14 cellular contexts compared by ENCODE assay signal in the genomic region with DNA sequence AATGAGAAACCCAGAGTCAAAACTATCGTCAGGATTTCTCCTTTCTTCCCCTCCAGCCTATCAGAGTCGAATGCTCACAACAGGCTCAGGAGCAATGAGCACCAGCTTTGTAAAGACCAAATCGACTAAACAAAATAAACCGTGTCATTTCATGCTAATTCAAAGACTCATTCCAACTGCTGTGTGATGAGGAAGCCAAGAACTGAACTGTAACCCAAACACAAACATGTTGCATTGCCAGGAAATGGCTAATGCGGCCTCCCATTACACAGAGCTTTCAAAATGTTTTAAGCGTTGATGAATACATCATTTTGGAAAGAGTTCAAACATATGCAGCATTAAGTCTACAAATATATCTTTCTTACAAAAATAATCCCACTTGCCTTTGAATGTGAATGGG.
DNase-seq lines count a peak whose midpoint lies in the region; ATAC-seq lines count a peak whose summit lies in the region.
"Had no signal": no experiment of that assay in that cellular context is flagged by ENCODE, and none has a peak within 500 bp of the region (broad histone marks: within the 10 kb centered on the region; RNA-seq: fewer than 3 reads in every experiment).

No MANE protein-coding gene starts in this region.

- no peak overlapping the region for H3K27ac ChIP-seq in GM23248
- H3K27ac ChIP-seq: neutrophil, suprapubic skin had no signal

- H2AFZ ChIP-seq in GM23248 = peak overlapping the region; percentile 38; the same call in 1 of the 2 replicates

- no peaks in the 10 kb centered on the region for H3K36me3 ChIP-seq in GM23248 (ENCODE audit: low read depth)
- H3K36me3 ChIP-seq: neutrophil, suprapubic skin had no signal

- H3K4me3 ChIP-seq in GM23248 = no peak overlapping the region
- H3K4me3 ChIP-seq: GM12878, suprapubic skin had no signal

- no peaks in the 10 kb centered on the region for H3K4me1 ChIP-seq in GM23248 (ENCODE audit: insufficient read depth)
- H3K4me1 ChIP-seq: suprapubic skin had no signal

- 1 to 6% methylated on average over 6 of the region's 6 CpGs for WGBS in GM23248 (ENCODE audit: low coverage in 1 of 2, low lambda C conversion rate in 2 of 2, missing lambda C conversion rate in 2 of 2), 2 experiments

- H3K9me3 ChIP-seq in GM23248 (ENCODE audit: low read depth) = no peaks in the 10 kb centered on the region
- H3K9me3 ChIP-seq: neutrophil, suprapubic skin had no signal

- no peaks in the 10 kb centered on the region for H4K20me1 ChIP-seq in GM23248 (ENCODE audit: insufficient read depth)

- H3K79me2 ChIP-seq in GM23248 (ENCODE audit: insufficient read depth) = no peaks in the 10 kb centered on the region

- DNase-seq in GM23248 = peak; percentile 31
- DNase-seq in NCI-H2081 (lab: John Stamatoyannopoulos, UW) = peak; percentile 24 to 76
- DNase-seq in dermis blood vessel endothelial cell = peak; percentile 50
- DNase-seq in pons (ENCODE audit: low spot score) = peak; percentile 9
- no peak for DNase-seq in NCI-H146 treated with DMSO at 0.1 percent for 48 hours (lab: John Stamatoyannopoulos, UW; ENCODE audit: unreplicated experiment)
- DNase-seq in left lobe of liver (ENCODE audit: low spot score) = no peak
- DNase-seq: mammary epithelial cell, NCI-H2171 treated with DMSO at 0.1 percent for 48 hours, T-cell had no signal

- in situ Hi-C loops in GM23248 (cut with MboI) = no loop called here

- H3K9me2 ChIP-seq in GM23248 (ENCODE audit: insufficient read depth) = no peaks in the 10 kb centered on the region

- no peak for ATAC-seq in GM21381 (IDR thresholded peaks at IDR 0.05; ENCODE audit: unreplicated experiment)
- ATAC-seq in left lobe of liver = no peak
- ATAC-seq: GM12878, sciatic nerve, T-cell had no signal

- H3K9ac ChIP-seq in GM23248 = no peak overlapping the region

- no peaks in the 10 kb centered on the region for H3F3A ChIP-seq in GM23248 (ENCODE audit: insufficient read depth)

- H3K27me3 ChIP-seq in GM23248 (replicated peaks; ENCODE audit: insufficient read depth) = no peaks in the 10 kb centered on the region
- H3K27me3 ChIP-seq: neutrophil, suprapubic skin had no signal

- H3K4me2 ChIP-seq in GM23248 (ENCODE audit: unreplicated experiment) = no peak overlapping the region

Comparison
In these comparisons a context has a peak if more than half of its experiments do, and no peak if none do; other contexts are left out.
1. DNase-seq: peak in GM23248 (single experiment), NCI-H2081 (2 of 2), dermis blood vessel endothelial cell (single experiment) and pons (single experiment); none in NCI-H146 treated with DMSO at 0.1 percent for 48 hours (single experiment) and left lobe of liver (single experiment).